ENCODE assay signal across 16 cellular contexts in the genomic region with DNA sequence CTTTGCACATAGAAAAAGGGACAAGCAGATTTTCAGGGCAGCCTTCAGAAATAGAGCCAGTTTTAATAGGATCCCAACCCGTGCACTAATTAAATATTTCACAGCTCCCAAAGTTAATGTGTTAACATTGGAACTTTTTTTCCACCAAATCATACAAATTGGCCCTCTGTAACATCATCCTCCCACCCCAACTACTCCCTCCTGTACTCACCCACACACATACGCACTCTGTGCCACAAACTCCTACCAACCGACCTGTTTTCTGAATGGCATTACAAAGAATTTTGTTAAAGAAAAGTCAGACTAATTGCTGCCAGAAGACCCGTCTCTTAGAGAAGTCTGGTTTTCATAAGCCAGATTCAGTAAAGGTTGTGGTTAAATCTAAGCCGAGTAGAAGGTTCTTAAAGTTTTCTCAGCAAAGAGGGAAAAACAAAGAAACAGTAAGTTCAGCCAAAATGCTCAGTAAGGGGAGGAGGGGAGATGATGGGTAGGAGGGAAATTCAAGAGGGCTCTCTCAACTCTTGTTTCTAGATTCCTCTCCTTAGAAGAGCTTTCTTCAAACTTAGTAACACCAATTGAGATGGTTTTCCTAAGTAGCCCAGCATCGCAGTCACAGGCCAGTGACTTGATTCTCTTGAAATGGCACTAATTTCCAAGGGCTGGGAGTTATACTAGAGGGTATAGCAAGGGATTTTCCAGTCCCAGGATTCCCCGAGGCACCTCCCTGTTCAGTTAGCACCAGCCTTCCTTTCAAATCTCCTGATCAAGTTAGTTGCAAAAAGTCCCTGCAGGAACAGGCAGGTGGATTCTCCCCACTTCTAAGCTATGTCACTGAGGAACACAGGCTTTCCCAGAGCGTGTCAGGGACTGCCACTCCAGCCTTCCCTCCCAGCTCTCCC. TPM values are rescaled to one million over a fixed set of nuclear protein-coding genes. Genes with fewer than 3 reads are reported as not detected.
DNase-seq lines count a peak whose midpoint lies in the region; ATAC-seq and TF ChIP-seq lines count a peak whose summit lies in the region.
"Had no signal": no experiment of that assay in that cellular context is flagged by ENCODE, and none has a peak within 500 bp of the region (broad histone marks: within the 10 kb centered on the region; RNA-seq: fewer than 3 reads in every experiment).

No MANE protein-coding gene starts in this region.

- no peak overlapping the region for H3K27ac ChIP-seq in HEK293 (ENCODE audit: extremely low read depth, low read depth, low read length)
- peak overlapping the region; percentile 84 for H3K27ac ChIP-seq in SK-N-MC
- H3K27ac ChIP-seq in hepatocyte, result peak overlapping the region; percentile 69
- H3K27ac ChIP-seq in trophoblast cell (ENCODE audit: low read depth, low read length), result no peak overlapping the region
- no peak overlapping the region for H3K27ac ChIP-seq in right lobe of liver
- H3K27ac ChIP-seq: C4-2B had no signal

- TF ChIP-seq CTCF in HEK293 (tag by site-specific recombination; IDR thresholded peaks at IDR 0.05) (no peak), hepatocyte (IDR thresholded peaks at IDR 0.05; ENCODE audit: poor library complexity) (no peak), endothelial cell (IDR thresholded peaks at IDR 0.05; ENCODE audit: unreplicated experiment) (no peak), right lobe of liver (IDR thresholded peaks at IDR 0.05) (no peak)

- no peak overlapping the region for H3K18ac ChIP-seq in trophoblast cell (ENCODE audit: low read length)

- no peaks in the 10 kb centered on the region for H3K9me2 ChIP-seq in hepatocyte (replicated peaks; ENCODE audit: insufficient read depth)

- CTCF ChIA-PET in HEK293 (lab: Yijun Ruan, JAX), result interaction anchor here (0.6 kb wide), 2 partner anchors 18 to 1553 kb away, joined by 3 read pairs; no protein-coding TSS in a partner anchor

- H2BK5ac ChIP-seq in trophoblast cell (ENCODE audit: low read depth, low read length, poor library complexity), result no peak overlapping the region

- H2BK12ac ChIP-seq in trophoblast cell (ENCODE audit: low read length), result no peak overlapping the region

- peaks cover 4% of the 10 kb centered on the region for H3K36me3 Mint-ChIP-seq in endothelial cell (ENCODE audit: low read depth, unreplicated experiment)

- TF ChIP-seq POLR2A in right lobe of liver (IDR thresholded peaks at IDR 0.05), result no peak

- H3K4me3 Mint-ChIP-seq in endothelial cell (ENCODE audit: unreplicated experiment), result no peak overlapping the region
- H3K4me3 Mint-ChIP-seq: CD4-positive, alpha-beta memory T cell had no signal

- peak overlapping the region; percentile 66 for H2AK5ac ChIP-seq in trophoblast cell (ENCODE audit: low read length)

- H3K36me3 ChIP-seq in HEK293 (ENCODE audit: control insufficient read depth in 2 of 2, insufficient read depth in 1 of 2, low read length in 2 of 2) (no peaks in the 10 kb centered on the region), SK-N-MC (ENCODE audit: insufficient read depth, low read length) (no peaks in the 10 kb centered on the region), hepatocyte (replicated peaks; ENCODE audit: insufficient read depth, low read depth) (no peaks in the 10 kb centered on the region), trophoblast cell (ENCODE audit: control insufficient read depth in 1 of 2, insufficient read depth in 2 of 2, low read length in 2 of 2) (no peaks in the 10 kb centered on the region), right lobe of liver (no peaks in the 10 kb centered on the region)
- H3K36me3 ChIP-seq: BE2C had no signal

- H4K8ac ChIP-seq in trophoblast cell (ENCODE audit: low read depth, low read length), result no peak overlapping the region

- no peaks in the 10 kb centered on the region for H3K9me3 Mint-ChIP-seq in endothelial cell (ENCODE audit: unreplicated experiment)

- H3K4me2 ChIP-seq in hepatocyte (no peak overlapping the region), trophoblast cell (ENCODE audit: low read length) (no peak overlapping the region)

- H3K27me3 ChIP-seq in hepatocyte (peaks cover 100% of the 10 kb centered on the region), trophoblast cell (ENCODE audit: insufficient read depth, low read length) (peaks cover 22% of the 10 kb centered on the region), right lobe of liver (peaks cover 19 to 62% of the 10 kb centered on the region in 2 donors)

- no peak overlapping the region for H3K4ac ChIP-seq in trophoblast cell (ENCODE audit: low read depth, low read length)

- no peak overlapping the region for H3K23ac ChIP-seq in trophoblast cell (ENCODE audit: low read length)

- H4K12ac ChIP-seq in trophoblast cell (ENCODE audit: low read depth, low read length), result no peak overlapping the region

- H3K79me2 ChIP-seq in hepatocyte (no peaks in the 10 kb centered on the region), trophoblast cell (ENCODE audit: control insufficient read depth, insufficient read depth, low read length, poor library complexity) (no peaks in the 10 kb centered on the region)

- no peak for ATAC-seq in right lobe of liver
- ATAC-seq: HCT116 had no signal

- WGBS in hepatocyte (ENCODE audit: low lambda C conversion rate, missing lambda C conversion rate), result 35% methylated on average over 8 of the region's 8 CpGs
- WGBS in trophoblast cell (ENCODE audit: extremely low coverage, insufficient coverage, insufficient read length), result 100% methylated on average over 1 of the region's 8 CpGs
- 6% methylated on average over 8 of the region's 8 CpGs for WGBS in right lobe of liver (ENCODE audit: insufficient coverage, low coverage, low lambda C conversion rate, missing lambda C conversion rate)

- no peak overlapping the region for H3K27ac Mint-ChIP-seq in endothelial cell (ENCODE audit: unreplicated experiment)

- H2BK120ac ChIP-seq in trophoblast cell (ENCODE audit: insufficient read depth, low read length, poor library complexity), result no peak overlapping the region

- H3K4me1 ChIP-seq in HEK293 (ENCODE audit: control insufficient read depth, insufficient read depth, low read length), result no peaks in the 10 kb centered on the region
- H3K4me1 ChIP-seq in hepatocyte (ENCODE audit: insufficient read depth), result peaks cover 38% of the 10 kb centered on the region
- peaks cover 20 to 28% of the 10 kb centered on the region in 2 experiments for H3K4me1 ChIP-seq in trophoblast cell (ENCODE audit: control insufficient read depth in 1 of 2, insufficient read depth in 2 of 2, low read length in 2 of 2)
- peaks cover 0 to 6% (median 0%) of the 10 kb centered on the region in 4 donors for H3K4me1 ChIP-seq in right lobe of liver
- H3K4me1 ChIP-seq: BE2C had no signal

- H3K79me1 ChIP-seq in trophoblast cell (ENCODE audit: low read length), result peaks cover 18% of the 10 kb centered on the region

- DNase-seq in SK-N-MC (ENCODE audit: low read depth, low spot score), result no peak
- no peak for DNase-seq in hepatocyte (ENCODE audit: low spot score)
- no peak for DNase-seq in trophoblast cell
- DNase-seq in endothelial cell (ENCODE audit: low spot score), result no peak
- DNase-seq in activated CD4-positive, alpha-beta T cell treated with anti-CD3 and anti-CD28 coated beads, Interleukin-2, amount 50 U/mL, for 48 hours, result no peak
- DNase-seq in ureter (ENCODE audit: low spot score), result no peak
- no peak for DNase-seq in right lobe of liver
- DNase-seq: ACHN; BE2C; CD4-positive, alpha-beta memory T cell; DMS79 treated with DMSO at 0.1 percent for 48 hours; EL; IMR-90 had no signal

- H3K4me1 Mint-ChIP-seq in endothelial cell (ENCODE audit: unreplicated experiment), result peaks cover 27% of the 10 kb centered on the region

- peak overlapping the region; percentile 49 for H3K9ac ChIP-seq in SK-N-MC (ENCODE audit: insufficient read length)
- no peak overlapping the region for H3K9ac ChIP-seq in trophoblast cell (ENCODE audit: low read length)

- H4K91ac ChIP-seq in trophoblast cell (ENCODE audit: low read depth, low read length), result no peak overlapping the region

- no peaks in the 10 kb centered on the region for H4K20me1 ChIP-seq in hepatocyte (ENCODE audit: insufficient read depth, poor library complexity, severe bottlenecking)

- no peak overlapping the region for H3K4me3 ChIP-seq in HEK293 (ENCODE audit: low read depth, low read length)
- H3K4me3 ChIP-seq in SK-N-MC, result peak overlapping the region; percentile 47
- H3K4me3 ChIP-seq in hepatocyte, result no peak overlapping the region
- H3K4me3 ChIP-seq in trophoblast cell (ENCODE audit: low read depth, low read length), result no peak overlapping the region
- H3K4me3 ChIP-seq in right lobe of liver, result no peak overlapping the region

- POLR2A ChIA-PET in HEK293 (lab: Yijun Ruan, JAX), result no interaction called here

- H3K9me3 ChIP-seq in HEK293 (ENCODE audit: control insufficient read depth, insufficient read depth, low read depth, low read length) (no peaks in the 10 kb centered on the region), SK-N-MC (ENCODE audit: low read depth, low read length) (no peaks in the 10 kb centered on the region), hepatocyte (ENCODE audit: low read depth) (no peaks in the 10 kb centered on the region), trophoblast cell (ENCODE audit: insufficient read depth, low read depth, low read length) (peaks cover 3% of the 10 kb centered on the region), right lobe of liver (no peaks in the 10 kb centered on the region)
- H3K9me3 ChIP-seq: BE2C had no signal

- H2AFZ ChIP-seq in hepatocyte (no peak overlapping the region), trophoblast cell (ENCODE audit: insufficient read depth, low read length, poor library complexity) (no peak overlapping the region)

- H3K14ac ChIP-seq in trophoblast cell (ENCODE audit: low read length), result no peak overlapping the region

- H3K27me3 Mint-ChIP-seq in endothelial cell (ENCODE audit: unreplicated experiment), result peaks cover 42% of the 10 kb centered on the region

- intact Hi-C loops in right lobe of liver (cut with DNase I), result no loop called here

TF ChIP-seq in HEK293, 187 proteins besides CTCF, POLR2A, EP300 and RAD21 (continues in another document):
- TF ChIP-seq ZNF791 (tag by site-specific recombination; IDR thresholded peaks at IDR 0.05), result no peak
- TF ChIP-seq EGR2 (tag by site-specific recombination; IDR thresholded peaks at IDR 0.05; ENCODE audit: low read depth), result peak; percentile 79
- TF ChIP-seq ZFHX2 (tag by site-specific recombination; conservative IDR thresholded peaks at IDR 0.05), result peak; percentile 85
- no peak for TF ChIP-seq KLF16 (tag by site-specific recombination; IDR thresholded peaks at IDR 0.05)
- TF ChIP-seq ZNF155 (tag by site-specific recombination; IDR thresholded peaks at IDR 0.05), result no peak

RNA-seq across cellular contexts. Expression of a gene that starts 27.9 kb away (rescaled TPM):
- 6.2 TPM in 2 replicates for total RNA-seq in hepatocyte
- polyA plus RNA-seq in hepatocyte, result 14.9 and 17.5 TPM in 2 replicates
- polyA plus RNA-seq in trophoblast cell (2013), result 329 and 338 TPM in 2 replicates
- 0.31 TPM for total RNA-seq in endothelial cell (ENCODE audit: unreplicated experiment)
- total RNA-seq in ureter, result 45.2 TPM
- under 1 TPM in 3 of 6 experiments, not detected in 3; 0.07 to 0.18 (median 0.12) TPM for total RNA-seq in right lobe of liver
- total RNA-seq: CD4-positive, alpha-beta memory T cell had no signal
- polyA plus RNA-seq: CD4-positive, alpha-beta memory T cell had no signal

Comparison
In these comparisons a context has a peak if more than half of its experiments do, and no peak if none do; other contexts are left out.
1. H3K27ac ChIP-seq: peak in SK-N-MC (single experiment) and hepatocyte (single experiment); none in HEK293 (single experiment), trophoblast cell (single experiment) and right lobe of liver (0 of 3).